In the genomic region with DNA sequence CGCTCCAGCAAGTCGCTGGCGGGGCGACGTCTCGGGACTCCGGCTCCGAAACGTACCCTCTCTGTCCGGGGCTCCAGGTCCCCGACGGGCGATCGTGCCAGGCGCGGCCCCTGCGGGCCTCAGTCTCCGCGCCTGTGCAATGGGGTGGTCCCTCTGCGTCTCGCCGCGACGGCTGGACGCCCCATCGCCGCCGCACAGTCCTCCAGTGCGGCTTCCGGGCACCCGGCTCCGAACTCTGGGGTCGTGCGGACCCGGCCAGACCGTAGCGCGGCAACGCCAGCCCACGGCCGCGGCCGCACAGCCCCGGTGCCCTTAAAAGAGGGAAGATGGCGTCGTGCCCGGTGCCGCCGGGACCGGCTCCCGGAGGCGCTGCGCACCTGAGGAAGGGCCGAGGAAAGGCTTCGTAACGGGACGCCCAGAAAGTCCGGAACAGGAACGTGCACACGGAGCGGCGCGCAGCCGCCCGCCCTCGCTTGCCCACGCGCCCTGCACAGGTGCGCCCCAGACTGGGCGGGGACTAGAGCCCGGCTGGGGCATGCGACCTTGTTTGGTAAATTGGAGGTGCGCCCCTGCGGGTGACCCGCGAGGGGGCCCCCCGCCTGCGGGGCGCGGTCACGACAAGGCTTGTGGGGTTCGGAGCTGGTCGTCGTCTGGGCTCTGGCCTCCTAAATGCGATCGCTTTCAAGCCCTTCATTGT, we compare ENCODE assay signal across 8 cellular contexts. TPM values are rescaled to one million over a fixed set of nuclear protein-coding genes. Genes with fewer than 3 reads are reported as not detected.
DNase-seq lines count a peak whose midpoint lies in the region; ATAC-seq and TF ChIP-seq lines count a peak whose summit lies in the region.

No MANE protein-coding gene starts in this region.

- H3K4me3 ChIP-seq in GM12875 (ENCODE audit: low read depth, low read length) (peak overlapping the region; percentile 91), MG63 (peak overlapping the region; percentile 35), foreskin fibroblast (ENCODE audit: low read depth in 1 of 2, low read length in 2 of 2) (peak overlapping the region; percentile 39 to 40), trophoblast cell (ENCODE audit: low read depth, low read length) (peak overlapping the region; percentile 66)

- no peak overlapping the region for H3K23ac ChIP-seq in trophoblast cell (ENCODE audit: low read length)

- H3K14ac ChIP-seq in trophoblast cell (ENCODE audit: low read length), result peak overlapping the region; percentile 33

- no peak overlapping the region for H3K27ac ChIP-seq in trophoblast cell (ENCODE audit: low read depth, low read length)

- H3K27me3 ChIP-seq in MG63 (peaks cover 17% of the 10 kb centered on the region), trophoblast cell (ENCODE audit: insufficient read depth, low read length) (peaks cover 25% of the 10 kb centered on the region)

- H3K79me1 ChIP-seq in trophoblast cell (ENCODE audit: low read length), result no peaks in the 10 kb centered on the region

- ATAC-seq in GM18870 (IDR thresholded peaks at IDR 0.05; ENCODE audit: unreplicated experiment), result no peak

- TF ChIP-seq CTCF in GM12875 (IDR thresholded peaks at IDR 0.05; ENCODE audit: borderline replicate concordance, insufficient read depth, low read depth, low read length), result 0 out of 2 replicates have a peak, but pooled peaks have one; percentile 9
- no peak for TF ChIP-seq CTCF in foreskin fibroblast (IDR thresholded peaks at IDR 0.05; ENCODE audit: low read depth, low read length)

- H2BK12ac ChIP-seq in trophoblast cell (ENCODE audit: low read length), result no peak overlapping the region

- H4K8ac ChIP-seq in trophoblast cell (ENCODE audit: low read depth, low read length), result peak overlapping the region; percentile 14

- WGBS in trophoblast cell (ENCODE audit: extremely low coverage, insufficient coverage, insufficient read length), result no CpG with 5 or more reads among the region's 86 CpGs

- H3K9me3 ChIP-seq in MG63, result no peaks in the 10 kb centered on the region
- H3K9me3 ChIP-seq in trophoblast cell (ENCODE audit: insufficient read depth, low read depth, low read length), result no peaks in the 10 kb centered on the region

- peaks cover 3 to 16% of the 10 kb centered on the region in 2 experiments for H3K4me1 ChIP-seq in trophoblast cell (ENCODE audit: control insufficient read depth in 1 of 2, insufficient read depth in 2 of 2, low read length in 2 of 2)

- H2BK5ac ChIP-seq in trophoblast cell (ENCODE audit: low read depth, low read length, poor library complexity), result no peak overlapping the region

- no peaks in the 10 kb centered on the region for H3K79me2 ChIP-seq in trophoblast cell (ENCODE audit: control insufficient read depth, insufficient read depth, low read length, poor library complexity)

- no peak overlapping the region for H2AK5ac ChIP-seq in trophoblast cell (ENCODE audit: low read length)

- no peak overlapping the region for H2BK120ac ChIP-seq in trophoblast cell (ENCODE audit: insufficient read depth, low read length, poor library complexity)

- H4K12ac ChIP-seq in trophoblast cell (ENCODE audit: low read depth, low read length), result no peak overlapping the region

- DNase-seq in MG63 (no peak), activated T-cell treated with anti-CD3 and anti-CD28 coated beads for 4 hours (peak; percentile 32), foreskin fibroblast (peak in 1 of 2 donors; percentile 23), trophoblast cell (no peak), DMS79 treated with DMSO at 0.1 percent for 48 hours (lab: John Stamatoyannopoulos, UW) (no peak), globus pallidus (ENCODE audit: low spot score) (no peak)

- no peak overlapping the region for H3K9ac ChIP-seq in trophoblast cell (ENCODE audit: low read length)

- H3K4ac ChIP-seq in trophoblast cell (ENCODE audit: low read depth, low read length), result no peak overlapping the region

- peak overlapping the region; percentile 47 for H3K18ac ChIP-seq in trophoblast cell (ENCODE audit: low read length)

- peak overlapping the region; percentile 66 for H2AFZ ChIP-seq in trophoblast cell (ENCODE audit: insufficient read depth, low read length, poor library complexity)

- no peaks in the 10 kb centered on the region for H3K36me3 ChIP-seq in MG63
- H3K36me3 ChIP-seq in trophoblast cell (ENCODE audit: control insufficient read depth in 1 of 2, insufficient read depth in 2 of 2, low read length in 2 of 2), result no peaks in the 10 kb centered on the region

- peak overlapping the region; percentile 52 for H4K91ac ChIP-seq in trophoblast cell (ENCODE audit: low read depth, low read length)

- peak overlapping the region; percentile 91 for H3K4me2 ChIP-seq in trophoblast cell (ENCODE audit: low read length)

RNA-seq across cellular contexts. Expression of a gene that starts 0.5 kb away (rescaled TPM):
- 0.10 TPM in 1 of 2 replicates, not detected in the other for total RNA-seq in MG63 (2014; rRNA removed; shearing (Covaris generic); ENCODE audit: low replicate concordance)
- polyA plus RNA-seq in trophoblast cell (2013), result 2.7 and 3.0 TPM in 2 replicates

RNA-seq across cellular contexts. Expression of a gene that starts 21.9 kb away (rescaled TPM):
- total RNA-seq in MG63 (2014; rRNA removed; shearing (Covaris generic); ENCODE audit: low replicate concordance), result 4.9 and 9.2 TPM in 2 replicates
- polyA plus RNA-seq in trophoblast cell (2013), result 8.0 and 8.4 TPM in 2 replicates

RNA-seq across cellular contexts. Expression of a gene that starts 32.1 kb away (rescaled TPM):
- total RNA-seq in MG63 (2014; rRNA removed; shearing (Covaris generic); ENCODE audit: low replicate concordance), result 7.9 and 19.0 TPM in 2 replicates
- polyA plus RNA-seq in trophoblast cell (2013), result 10.1 and 11.0 TPM in 2 replicates

RNA-seq across cellular contexts. Expression of a gene that starts 40.3 kb away (rescaled TPM):
- total RNA-seq in MG63 (2014; rRNA removed; shearing (Covaris generic); ENCODE audit: low replicate concordance), result 465 and 558 TPM in 2 replicates
- 21.6 and 23.0 TPM in 2 replicates for polyA plus RNA-seq in trophoblast cell (2013)

Comparison
In these comparisons a context has a peak if more than half of its experiments do, and no peak if none do; other contexts are left out.
1. H3K4me3 ChIP-seq: peak in every context shown above with its lines; median percentile 91 in GM12875; 66 in trophoblast cell; 40 in foreskin fibroblast; 35 in MG63.